Comparison of ENCODE assay signal across 1 cellular context in the genomic region with DNA sequence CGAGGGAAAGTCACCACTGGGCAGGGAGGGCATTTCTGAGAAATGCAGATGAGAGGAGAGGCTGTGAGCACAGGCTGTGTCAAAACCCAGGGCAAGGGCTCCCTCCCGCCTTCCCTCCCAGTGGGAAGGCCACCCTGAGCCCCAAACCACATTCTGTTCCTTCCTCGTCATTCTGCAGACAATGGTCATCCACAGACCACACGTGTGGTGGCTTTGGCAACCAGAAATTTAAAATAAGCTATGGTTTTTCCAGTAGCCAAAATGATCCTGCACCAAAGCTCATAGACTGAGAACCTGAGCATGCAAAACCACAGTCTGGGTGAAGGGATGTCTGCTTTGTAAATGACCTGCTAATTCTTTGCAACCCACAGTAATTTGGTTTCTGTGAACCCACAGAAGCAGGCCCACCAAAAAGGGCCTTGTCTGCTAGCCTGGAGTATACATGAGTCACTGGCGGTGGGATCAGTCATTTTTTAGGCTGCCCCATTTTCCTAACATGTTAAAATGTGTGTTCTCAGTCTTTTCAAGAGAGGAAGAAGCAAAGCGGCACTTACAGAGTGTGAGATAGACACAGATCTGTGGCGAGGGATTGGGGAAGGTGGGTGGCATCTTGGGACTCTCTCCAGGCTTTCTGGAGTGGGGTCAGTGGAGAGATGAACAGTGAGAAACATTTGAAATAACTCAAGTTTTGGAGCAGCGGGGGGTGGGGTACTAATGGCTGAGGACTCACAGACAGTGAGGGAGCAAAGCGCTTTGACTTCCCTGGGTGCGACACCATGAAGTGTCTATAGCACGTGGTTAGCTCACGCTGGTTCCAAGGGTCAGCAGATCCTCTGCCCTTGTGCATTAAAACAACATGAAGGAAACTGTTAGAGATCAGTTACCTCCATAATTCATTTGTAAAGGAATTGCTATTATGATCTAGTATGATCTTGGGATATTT.
A peak's percentile ranks its signal among the peaks of the same experiment; 100 is the strongest.
TF ChIP-seq lines count a peak whose summit lies in the region.

No MANE protein-coding gene starts in this region.

TF ChIP-seq in GM12878, 131 proteins besides CTCF, POLR2A, EP300 and RAD21 (continued from another document):
- TF ChIP-seq, protein P1, sequence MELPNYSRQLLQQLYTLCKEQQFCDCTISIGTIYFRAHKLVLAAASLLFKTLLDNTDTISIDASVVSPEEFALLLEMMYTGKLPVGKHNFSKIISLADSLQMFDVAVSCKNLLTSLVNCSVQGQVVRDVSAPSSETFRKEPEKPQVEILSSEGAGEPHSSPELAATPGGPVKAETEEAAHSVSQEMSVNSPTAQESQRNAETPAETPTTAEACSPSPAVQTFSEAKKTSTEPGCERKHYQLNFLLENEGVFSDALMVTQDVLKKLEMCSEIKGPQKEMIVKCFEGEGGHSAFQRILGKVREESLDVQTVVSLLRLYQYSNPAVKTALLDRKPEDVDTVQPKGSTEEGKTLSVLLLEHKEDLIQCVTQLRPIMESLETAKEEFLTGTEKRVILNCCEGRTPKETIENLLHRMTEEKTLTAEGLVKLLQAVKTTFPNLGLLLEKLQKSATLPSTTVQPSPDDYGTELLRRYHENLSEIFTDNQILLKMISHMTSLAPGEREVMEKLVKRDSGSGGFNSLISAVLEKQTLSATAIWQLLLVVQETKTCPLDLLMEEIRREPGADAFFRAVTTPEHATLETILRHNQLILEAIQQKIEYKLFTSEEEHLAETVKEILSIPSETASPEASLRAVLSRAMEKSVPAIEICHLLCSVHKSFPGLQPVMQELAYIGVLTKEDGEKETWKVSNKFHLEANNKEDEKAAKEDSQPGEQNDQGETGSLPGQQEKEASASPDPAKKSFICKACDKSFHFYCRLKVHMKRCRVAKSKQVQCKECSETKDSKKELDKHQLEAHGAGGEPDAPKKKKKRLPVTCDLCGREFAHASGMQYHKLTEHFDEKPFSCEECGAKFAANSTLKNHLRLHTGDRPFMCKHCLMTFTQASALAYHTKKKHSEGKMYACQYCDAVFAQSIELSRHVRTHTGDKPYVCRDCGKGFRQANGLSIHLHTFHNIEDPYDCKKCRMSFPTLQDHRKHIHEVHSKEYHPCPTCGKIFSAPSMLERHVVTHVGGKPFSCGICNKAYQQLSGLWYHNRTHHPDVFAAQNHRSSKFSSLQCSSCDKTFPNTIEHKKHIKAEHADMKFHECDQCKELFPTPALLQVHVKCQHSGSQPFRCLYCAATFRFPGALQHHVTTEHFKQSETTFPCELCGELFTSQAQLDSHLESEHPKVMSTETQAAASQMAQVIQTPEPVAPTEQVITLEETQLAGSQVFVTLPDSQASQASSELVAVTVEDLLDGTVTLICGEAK (IDR thresholded peaks at IDR 0.05; ENCODE audit: borderline replicate concordance) = no peak
- TF ChIP-seq PML (IDR thresholded peaks at IDR 0.05; ENCODE audit: low read length) (peak; percentile 80; the same call in 1 of the 2 replicates), NFIC (IDR thresholded peaks at IDR 0.05; ENCODE audit: low read depth, low read length) (peak; percentile 92)
